In the genomic region with DNA sequence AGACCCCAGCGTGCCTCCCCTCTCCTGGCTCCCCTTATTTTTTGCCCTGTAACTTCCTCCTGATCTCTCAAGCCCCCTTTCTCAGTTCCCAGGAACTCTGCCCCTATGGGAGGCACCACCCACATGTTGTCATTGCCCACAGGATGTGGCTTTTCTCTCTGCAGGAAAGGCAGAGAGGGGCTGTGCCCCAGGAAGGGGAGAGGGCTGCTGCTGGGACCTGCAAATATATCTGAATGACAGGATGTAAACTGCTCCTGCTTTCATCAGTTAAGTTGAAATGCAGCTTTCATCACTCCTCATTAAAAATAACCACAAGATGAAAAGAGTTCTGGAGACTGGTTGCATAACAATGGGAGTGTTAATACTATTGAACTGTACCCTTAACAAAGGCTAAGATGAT, we compare ENCODE assay signal across 11 cellular contexts.
DNase-seq lines count a peak whose midpoint lies in the region; ATAC-seq and TF ChIP-seq lines count a peak whose summit lies in the region.
"Had no signal": no experiment of that assay in that cellular context is flagged by ENCODE, and none has a peak within 500 bp of the region (broad histone marks: within the 10 kb centered on the region; RNA-seq: fewer than 3 reads in every experiment).

No MANE protein-coding gene starts in this region.

- peaks cover 68% of the 10 kb centered on the region for H3K4me1 Mint-ChIP-seq in T-helper 2 cell treated with Interferon-gamma antibody and Interleukin-4, amounts not matched to agents 5 μg/mL and 100 μg/mL, for 36 hours (ENCODE audit: low read depth)
- H3K4me1 Mint-ChIP-seq in endothelial cell (ENCODE audit: unreplicated experiment), result peaks cover 40% of the 10 kb centered on the region
- H3K4me1 Mint-ChIP-seq: nephron had no signal

- peaks cover 59% of the 10 kb centered on the region for H3K36me3 Mint-ChIP-seq in T-helper 2 cell treated with Interferon-gamma antibody and Interleukin-4, amounts not matched to agents 5 μg/mL and 100 μg/mL, for 36 hours (ENCODE audit: low read depth)
- H3K36me3 Mint-ChIP-seq in endothelial cell (ENCODE audit: low read depth, unreplicated experiment), result peaks cover 54% of the 10 kb centered on the region

- H3K36me3 ChIP-seq in BLaER1 treated with 17β-estradiol and CSF1 and Interleukin-3, amounts not matched to agents 10 nM and 100 nM, result peaks cover 61 to 91% (median 87%) of the 10 kb centered on the region in 11 experiments

- H3K27me3 ChIP-seq in BLaER1 treated with 17β-estradiol and CSF1 and Interleukin-3, amounts not matched to agents 10 nM and 100 nM, result no peaks in the 10 kb centered on the region
- no peaks in the 10 kb centered on the region for H3K27me3 ChIP-seq in HL-60 (ENCODE audit: insufficient read depth, poor library complexity, severe bottlenecking)

- peaks cover 80 to 100% (median 94%) of the 10 kb centered on the region in 10 experiments for H3K4me1 ChIP-seq in BLaER1 treated with 17β-estradiol and CSF1 and Interleukin-3, amounts not matched to agents 10 nM and 100 nM

- intact Hi-C loops in sciatic nerve (cut with DNase I), result no loop called here

- H3K9ac ChIP-seq in BLaER1 treated with 17β-estradiol and CSF1 and Interleukin-3, amounts not matched to agents 10 nM and 100 nM, result peak overlapping the region in 10 of 11 experiments; percentile 28 to 86 (median 80); a peak in 19 of 22 replicates

- TF ChIP-seq CTCF in HL-60 (IDR thresholded peaks at IDR 0.05; ENCODE audit: insufficient read depth, low read length) (no peak), endothelial cell (IDR thresholded peaks at IDR 0.05; ENCODE audit: unreplicated experiment) (no peak)

- DNase-seq in HL-60 (ENCODE audit: low read depth in 1 of 2, low spot score in 1 of 2) (peak; percentile 29 to 75), endothelial cell (ENCODE audit: low spot score) (no peak), sciatic nerve (ENCODE audit: low spot score) (no peak), DMS79 (lab: John Stamatoyannopoulos, UW) (no peak), NCI-H524 treated with DMSO at 0.1 percent for 48 hours (lab: John Stamatoyannopoulos, UW) (no peak), DMS114 treated with DMSO at 0.1 percent for 48 hours (lab: John Stamatoyannopoulos, UW; ENCODE audit: unreplicated experiment) (no peak)
- no peak for DNase-seq in T-helper 2 cell treated with Interferon-gamma antibody and Interleukin-4, amounts not matched to agents 5 μg/mL and 100 μg/mL, for 36 hours (ENCODE audit: low spot score)
- DNase-seq: NCI-H2107, T1000 had no signal

- peaks cover 0 to 37% (median 27%) of the 10 kb centered on the region in 11 experiments; a peak in 17 of 22 replicates for H3K9me3 ChIP-seq in BLaER1 treated with 17β-estradiol and CSF1 and Interleukin-3, amounts not matched to agents 10 nM and 100 nM (replicated peaks in 1 of 11)

- no peaks in the 10 kb centered on the region for H3K9me3 Mint-ChIP-seq in T-helper 2 cell treated with Interferon-gamma antibody and Interleukin-4, amounts not matched to agents 5 μg/mL and 100 μg/mL, for 36 hours
- H3K9me3 Mint-ChIP-seq in endothelial cell (ENCODE audit: unreplicated experiment), result no peaks in the 10 kb centered on the region
- H3K9me3 Mint-ChIP-seq: nephron had no signal

- peak overlapping the region; percentile 44 for H3K4me3 Mint-ChIP-seq in T-helper 2 cell treated with Interferon-gamma antibody and Interleukin-4, amounts not matched to agents 5 μg/mL and 100 μg/mL, for 36 hours
- peak overlapping the region; percentile 5 for H3K4me3 Mint-ChIP-seq in endothelial cell (ENCODE audit: unreplicated experiment)
- H3K4me3 Mint-ChIP-seq: nephron had no signal

- H3K27me3 Mint-ChIP-seq in T-helper 2 cell treated with Interferon-gamma antibody and Interleukin-4, amounts not matched to agents 5 μg/mL and 100 μg/mL, for 36 hours (ENCODE audit: low read depth), result no peaks in the 10 kb centered on the region
- peaks cover 5% of the 10 kb centered on the region for H3K27me3 Mint-ChIP-seq in endothelial cell (ENCODE audit: unreplicated experiment)

- H3K4me2 ChIP-seq in BLaER1 treated with 17β-estradiol and CSF1 and Interleukin-3, amounts not matched to agents 10 nM and 100 nM, result peak overlapping the region; percentile 41 to 91 (median 84)

- no peak for ATAC-seq in sciatic nerve

- H4K20me1 ChIP-seq in BLaER1 treated with 17β-estradiol and CSF1 and Interleukin-3, amounts not matched to agents 10 nM and 100 nM, result no peaks in the 10 kb centered on the region

- peak overlapping the region; percentile 72 for H3K27ac Mint-ChIP-seq in T-helper 2 cell treated with Interferon-gamma antibody and Interleukin-4, amounts not matched to agents 5 μg/mL and 100 μg/mL, for 36 hours
- peak overlapping the region; percentile 65 for H3K27ac Mint-ChIP-seq in endothelial cell (ENCODE audit: unreplicated experiment)

- peak overlapping the region in 10 of 11 experiments; percentile 61 to 98 (median 95); a peak in 20 of 22 replicates for H3K27ac ChIP-seq in BLaER1 treated with 17β-estradiol and CSF1 and Interleukin-3, amounts not matched to agents 10 nM and 100 nM
- peak overlapping the region; percentile 52; the same call in 1 of the 2 replicates for H3K27ac ChIP-seq in HL-60 (replicated peaks)

- peak overlapping the region in 7 of 10 experiments; percentile 23 to 41 (median 34); a peak in 9 of 20 replicates for H3K4me3 ChIP-seq in BLaER1 treated with 17β-estradiol and CSF1 and Interleukin-3, amounts not matched to agents 10 nM and 100 nM
- H3K4me3 ChIP-seq in HL-60 (replicated peaks; ENCODE audit: insufficient read depth, low read length), result no peak overlapping the region

Comparison
In these comparisons a context has a peak if more than half of its experiments do, and no peak if none do; other contexts are left out.
1. DNase-seq: peak in HL-60 (2 of 2); none in T-helper 2 cell treated with Interferon-gamma antibody and Interleukin-4, amounts not matched to agents 5 μg/mL and 100 μg/mL, for 36 hours (single experiment), endothelial cell (single experiment), sciatic nerve (single experiment), DMS79 (single experiment), NCI-H524 treated with DMSO at 0.1 percent for 48 hours (single experiment) and DMS114 treated with DMSO at 0.1 percent for 48 hours (single experiment).